21 cellular contexts compared by ENCODE assay signal in the genomic region with DNA sequence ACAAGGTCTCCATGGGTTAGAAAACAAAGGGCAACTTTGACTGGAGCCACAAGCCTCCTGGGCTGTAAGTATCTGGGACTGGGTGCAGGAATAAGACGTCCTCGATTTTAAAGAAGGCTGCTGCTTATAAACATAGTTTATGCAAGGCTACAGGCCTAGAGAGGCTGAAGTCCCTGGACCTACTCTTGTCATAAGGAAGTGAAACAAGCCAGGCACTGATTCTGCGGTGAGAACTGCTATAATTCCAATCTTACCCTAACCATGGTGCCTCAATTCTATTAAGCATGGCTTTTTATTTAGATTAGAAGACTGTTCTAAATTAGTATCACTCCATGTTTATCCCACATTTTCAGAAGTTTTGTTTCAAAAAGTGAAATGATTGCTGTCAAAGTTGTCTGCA.
DNase-seq lines count a peak whose midpoint lies in the region; ATAC-seq, FAIRE-seq and TF ChIP-seq lines count a peak whose summit lies in the region.
"Had no signal": no experiment of that assay in that cellular context is flagged by ENCODE, and none has a peak within 500 bp of the region (broad histone marks: within the 10 kb centered on the region; RNA-seq: fewer than 3 reads in every experiment).

No MANE protein-coding gene starts in this region.

- no peak overlapping the region for H2BK20ac ChIP-seq in H1 (ENCODE audit: low read length)

- no peak for ATAC-seq in left ventricle myocardium superior
- ATAC-seq: CD8-positive, alpha-beta T cell; Panc1 had no signal

- H2AFZ ChIP-seq in H1 (ENCODE audit: low read length): peak overlapping the region; percentile 57; the same call in 1 of the 2 replicates

- no peaks in the 10 kb centered on the region for H3K23me2 ChIP-seq in H1 (ENCODE audit: low read depth, low read length)

- CTCF ChIA-PET in H1 (lab: Charles Lee; ENCODE audit: partially characterized antibody): no interaction called here

- H2BK15ac ChIP-seq in H1 (ENCODE audit: low read length): no peak overlapping the region

- no peak overlapping the region for H3K56ac ChIP-seq in H1 (replicated peaks; ENCODE audit: insufficient read length, low read depth, low read length)

- H3K14ac ChIP-seq in H1 (ENCODE audit: insufficient read length): no peak overlapping the region

- no peak for FAIRE-seq in H1 (lab: Jason Lieb, UNC)

- TF ChIP-seq EP300 in H1 (IDR thresholded peaks at IDR 0.05; ENCODE audit: borderline replicate concordance in 1 of 2, low read depth in 2 of 2, low read length in 2 of 2): no peak

- intact Hi-C loops in left ventricle myocardium superior (cut with micrococcal nuclease): no loop called here

- H3K79me1 ChIP-seq in H1 (ENCODE audit: low read depth, low read length): no peaks in the 10 kb centered on the region

- TF ChIP-seq RAD21 in H1 (IDR thresholded peaks at IDR 0.05 in 1 of 2, conservative IDR thresholded peaks at IDR 0.05 in 1 of 2; ENCODE audit: low read depth in 2 of 2, low read length in 2 of 2): no peak

- DNase-seq in NAMALWA (ENCODE audit: low spot score): peak; percentile 6
- DNase-seq in H1 (ENCODE audit: low read depth in 1 of 2, low spot score in 2 of 2): no peak
- no peak for DNase-seq in GF-D8 (lab: John Stamatoyannopoulos, UW)
- DNase-seq in NCI-H1092 (lab: John Stamatoyannopoulos, UW): no peak
- no peak for DNase-seq in left ventricle myocardium superior
- DNase-seq: ACHN; CD8-positive, alpha-beta T cell; DMS153; KG1; NCI-H1417 treated with DMSO at 0.1 percent for 48 hours; NCI-H187; NCI-H446; NCI-H526; T-helper 1 cell had no signal

- H3K18ac ChIP-seq in H1 (ENCODE audit: extremely low read depth, low read length): no peak overlapping the region

- H3K4ac ChIP-seq in H1 (replicated peaks; ENCODE audit: insufficient read length, low read depth, low read length): no peak overlapping the region

- no peak overlapping the region for H2BK5ac ChIP-seq in H1 (ENCODE audit: low read depth, low read length)

- H2BK12ac ChIP-seq in H1 (ENCODE audit: low read depth, low read length): no peak overlapping the region

- no peak for TF ChIP-seq CTCF in H1 (IDR thresholded peaks at IDR 0.05; ENCODE audit: control extremely low read depth in 1 of 3, insufficient read depth in 1 of 3, low read depth in 1 of 3, low read length in 3 of 3)

- no peak overlapping the region for H4K8ac ChIP-seq in H1 (ENCODE audit: extremely low read depth, insufficient read depth, low read length)

- H3K4me2 ChIP-seq in H1 (ENCODE audit: insufficient read depth in 1 of 2, low read depth in 2 of 2, low read length in 2 of 2): no peak overlapping the region
- H3K4me2 ChIP-seq: BLaER1 treated with 17β-estradiol and CSF1 and Interleukin-3, amounts not matched to agents 10 nM and 100 nM had no signal

- WGBS in H1 (ENCODE audit: extremely low coverage in 1 of 2, insufficient coverage in 1 of 2, insufficient read length in 1 of 2, insufficient replicate concordance in 2 of 2, low coverage in 1 of 2, low lambda C conversion rate in 2 of 2, missing lambda C conversion rate in 1 of 2), 2 experiments: 96% methylated on average over 3 of the region's 3 CpGs; no CpG with 5 or more reads in 1 of the 2 experiments

- H3K4me1 ChIP-seq in HUES6 (ENCODE audit: control insufficient read depth, insufficient read depth, low read length) (no peaks in the 10 kb centered on the region), H1 (replicated peaks in 1 of 4; ENCODE audit: control insufficient read depth in 3 of 4, insufficient read depth in 4 of 4, low read length in 3 of 4) (no peaks in the 10 kb centered on the region), stomach smooth muscle (ENCODE audit: control insufficient read depth, insufficient read depth, low read length) (no peaks in the 10 kb centered on the region)
- H3K4me1 ChIP-seq: BLaER1 treated with 17β-estradiol and CSF1 and Interleukin-3, amounts not matched to agents 10 nM and 100 nM; HAP-1; SJSA1 had no signal

- no peak overlapping the region for H2AK5ac ChIP-seq in H1 (ENCODE audit: low read depth, low read length)

- no peaks in the 10 kb centered on the region for H3K27me3 ChIP-seq in HUES6 (ENCODE audit: control insufficient read depth, insufficient read depth, low read length)
- H3K27me3 ChIP-seq in H1 (replicated peaks in 1 of 4; ENCODE audit: control insufficient read depth in 3 of 4, extremely low read depth in 1 of 4, insufficient read depth in 3 of 4, low read length in 3 of 4): no peaks in the 10 kb centered on the region
- H3K27me3 ChIP-seq in stomach smooth muscle (ENCODE audit: control insufficient read depth in 1 of 2, insufficient read depth in 2 of 2, low read length in 2 of 2): no peaks in the 10 kb centered on the region
- H3K27me3 ChIP-seq: BLaER1 treated with 17β-estradiol and CSF1 and Interleukin-3, amounts not matched to agents 10 nM and 100 nM; SJSA1 had no signal

- no peak overlapping the region for H4K5ac ChIP-seq in H1 (ENCODE audit: insufficient read length, low read depth, low read length)

- H3K27ac ChIP-seq in HUES6 (ENCODE audit: low read depth, low read length): peak overlapping the region; percentile 53; the same call in 1 of the 2 replicates
- no peak overlapping the region for H3K27ac ChIP-seq in H1 (ENCODE audit: low read depth, low read length)
- peak overlapping the region; percentile 58 for H3K27ac ChIP-seq in stomach smooth muscle (ENCODE audit: low read length)
- H3K27ac ChIP-seq: BLaER1 treated with 17β-estradiol and CSF1 and Interleukin-3, amounts not matched to agents 10 nM and 100 nM; HL-60; SJSA1 had no signal

- no peaks in the 10 kb centered on the region for H3K79me2 ChIP-seq in H1 (ENCODE audit: control insufficient read depth in 1 of 2, insufficient read depth in 2 of 2, low read length in 2 of 2)

- TF ChIP-seq POLR2A in H1 (IDR thresholded peaks at IDR 0.05; ENCODE audit: control extremely low read depth in 1 of 2, low read depth in 2 of 2, low read length in 2 of 2): no peak

- H3K9me3 ChIP-seq in HUES6 (ENCODE audit: control insufficient read depth, insufficient read depth, low read depth, low read length) (no peaks in the 10 kb centered on the region), H1 (ENCODE audit: insufficient read depth in 2 of 2, low read depth in 1 of 2, low read length in 1 of 2) (no peaks in the 10 kb centered on the region), stomach smooth muscle (ENCODE audit: control insufficient read depth in 2 of 2, low read length in 2 of 2) (no peaks in the 10 kb centered on the region)
- H3K9me3 ChIP-seq: BLaER1 treated with 17β-estradiol and CSF1 and Interleukin-3, amounts not matched to agents 10 nM and 100 nM; HAP-1; SJSA1 had no signal

- no peak overlapping the region for H4K91ac ChIP-seq in H1 (replicated peaks; ENCODE audit: insufficient read length, low read length)

- no peaks in the 10 kb centered on the region for H4K20me1 ChIP-seq in H1 (replicated peaks in 1 of 2; ENCODE audit: control insufficient read depth in 1 of 2, insufficient read depth in 2 of 2, low read length in 2 of 2)
- H4K20me1 ChIP-seq: BLaER1 treated with 17β-estradiol and CSF1 and Interleukin-3, amounts not matched to agents 10 nM and 100 nM had no signal

- no peak overlapping the region for H3K9ac ChIP-seq in HUES6 (ENCODE audit: low read length)
- H3K9ac ChIP-seq in H1 (replicated peaks in 1 of 4; ENCODE audit: extremely low read depth in 1 of 4, low read depth in 3 of 4, low read length in 3 of 4): no peak overlapping the region
- no peak overlapping the region for H3K9ac ChIP-seq in stomach smooth muscle (ENCODE audit: low read length in 2 of 2)
- H3K9ac ChIP-seq: BLaER1 treated with 17β-estradiol and CSF1 and Interleukin-3, amounts not matched to agents 10 nM and 100 nM had no signal

- H3K36me3 ChIP-seq in HUES6 (ENCODE audit: control insufficient read depth, insufficient read depth, low read length) (no peaks in the 10 kb centered on the region), H1 (ENCODE audit: control insufficient read depth in 2 of 4, insufficient read depth in 4 of 4, low read length in 3 of 4) (no peaks in the 10 kb centered on the region), stomach smooth muscle (ENCODE audit: control insufficient read depth in 2 of 2, insufficient read depth in 2 of 2, low read length in 2 of 2) (no peaks in the 10 kb centered on the region)
- H3K36me3 ChIP-seq: BLaER1 treated with 17β-estradiol and CSF1 and Interleukin-3, amounts not matched to agents 10 nM and 100 nM; HAP-1; SJSA1 had no signal

- H2BK120ac ChIP-seq in H1 (replicated peaks; ENCODE audit: low read depth, low read length): no peak overlapping the region

- H3K4me3 ChIP-seq in HUES6 (ENCODE audit: low read depth, low read length) (no peak overlapping the region), H1 (ENCODE audit: extremely low read depth in 1 of 4, insufficient read depth in 2 of 4, low read depth in 3 of 4, low read length in 4 of 4) (no peak overlapping the region), stomach smooth muscle (ENCODE audit: low read length in 2 of 2) (no peak overlapping the region)
- H3K4me3 ChIP-seq: BLaER1 treated with 17β-estradiol and CSF1 and Interleukin-3, amounts not matched to agents 10 nM and 100 nM; HAP-1; SJSA1 had no signal

- no peak overlapping the region for H3K23ac ChIP-seq in H1 (ENCODE audit: insufficient read length)

- POLR2A ChIA-PET in H1 (lab: Charles Lee; ENCODE audit: partially characterized antibody): no interaction called here

TF ChIP-seq in H1, 55 proteins besides CTCF, POLR2A, EP300 and RAD21:
- no peak for TF ChIP-seq RFX5 (IDR thresholded peaks at IDR 0.05; ENCODE audit: borderline replicate concordance, low read depth, low read length)
- TF ChIP-seq HDAC6 (IDR thresholded peaks at IDR 0.05; ENCODE audit: low read depth, low read length): no peak
TF ChIP-seq in H1: peak in this region for 0.
